Comparison of ENCODE assay signal across 20 cellular contexts in genomic region chr5:116088062-116088461, GRCh38. TPM values are rescaled to one million over a fixed set of nuclear protein-coding genes. Genes with fewer than 3 reads are reported as not detected.
DNase-seq lines count a peak whose midpoint lies in the region; ATAC-seq lines count a peak whose summit lies in the region.
"Had no signal": no experiment of that assay in that cellular context is flagged by ENCODE, and none has a peak within 500 bp of the region (broad histone marks: within the 10 kb centered on the region; RNA-seq: fewer than 3 reads in every experiment).

No MANE protein-coding gene starts in this region.

- no peaks in the 10 kb centered on the region for H3K9me3 ChIP-seq in aorta (ENCODE audit: control insufficient read depth, low read length)

- H3K27ac Mint-ChIP-seq in activated naive CD4-positive, alpha-beta T cell treated with anti-CD3 and anti-CD28 coated beads, Interleukin-2, amount 50 U/mL, for 24 hours, result peak overlapping the region; percentile 59
- no peak overlapping the region for H3K27ac Mint-ChIP-seq in stimulated activated effector memory CD8-positive, alpha-beta T cell treated with anti-CD3 and anti-CD28 coated beads, Interleukin-12 subunit alpha, Interleukin-12 subunit beta, amount 100 ng/mL, for 72 hours

- peaks cover 0 to under 1% of the 10 kb centered on the region in 2 donors for H3K36me3 ChIP-seq in aorta (ENCODE audit: control insufficient read depth in 1 of 2, insufficient read depth in 2 of 2, low read length in 1 of 2)

- no peaks in the 10 kb centered on the region for H3K9me3 Mint-ChIP-seq in activated naive CD4-positive, alpha-beta T cell treated with anti-CD3 and anti-CD28 coated beads, Interleukin-2, amount 50 U/mL, for 24 hours
- H3K9me3 Mint-ChIP-seq in stimulated activated effector memory CD8-positive, alpha-beta T cell treated with anti-CD3 and anti-CD28 coated beads, Interleukin-12 subunit alpha, Interleukin-12 subunit beta, amount 100 ng/mL, for 72 hours, result no peaks in the 10 kb centered on the region

- no peak overlapping the region for H3K4me3 ChIP-seq in aorta (ENCODE audit: low read length in 2 of 2)
- H3K4me3 ChIP-seq: SK-N-MC had no signal

- no peaks in the 10 kb centered on the region for H3K27me3 Mint-ChIP-seq in activated naive CD4-positive, alpha-beta T cell treated with anti-CD3 and anti-CD28 coated beads, Interleukin-2, amount 50 U/mL, for 24 hours

- intact Hi-C loops in aorta (cut with DNase I), result no loop called here

- no peak for DNase-seq in activated naive CD4-positive, alpha-beta T cell (lab: John Stamatoyannopoulos, UW)
- DNase-seq in M059J (ENCODE audit: low read depth), result peak; percentile 25
- peak; percentile 6 for DNase-seq in dermis blood vessel endothelial cell
- DNase-seq in aorta, result no peak
- no peak for DNase-seq in NCI-H1436 (lab: John Stamatoyannopoulos, UW)
- DNase-seq in stimulated activated effector memory CD8-positive, alpha-beta T cell treated with anti-CD3 and anti-CD28 coated beads, Interleukin-12 subunit alpha, Interleukin-12 subunit beta, amount 100 ng/mL, for 72 hours (ENCODE audit: low spot score in 2 of 2), result no peak
- DNase-seq: C1 segment of cervical spinal cord, DND-41, GF-D8, HCEC 1CT, NCI-H1105, NCI-H1930, NCI-H2171 treated with DMSO at 0.1 percent for 48 hours, NCI-H510A, NCI-H82, Right ventricle myocardium superior had no signal

- no peak overlapping the region for H3K27ac ChIP-seq in aorta (ENCODE audit: low read depth in 1 of 2, low read length in 2 of 2)
- H3K27ac ChIP-seq: HL-60, SK-N-MC had no signal

- peaks cover 54% of the 10 kb centered on the region for H3K4me1 Mint-ChIP-seq in activated naive CD4-positive, alpha-beta T cell treated with anti-CD3 and anti-CD28 coated beads, Interleukin-2, amount 50 U/mL, for 24 hours
- peaks cover 10% of the 10 kb centered on the region for H3K4me1 Mint-ChIP-seq in stimulated activated effector memory CD8-positive, alpha-beta T cell treated with anti-CD3 and anti-CD28 coated beads, Interleukin-12 subunit alpha, Interleukin-12 subunit beta, amount 100 ng/mL, for 72 hours

- ATAC-seq in aorta (ENCODE audit: low FRiP score), result no peak
- ATAC-seq in stimulated activated effector memory CD8-positive, alpha-beta T cell treated with anti-CD3 and anti-CD28 coated beads, Interleukin-12 subunit alpha, Interleukin-12 subunit beta, amount 100 ng/mL, for 72 hours, result no peak
- ATAC-seq: Panc1 had no signal

- H3K4me1 ChIP-seq in aorta (ENCODE audit: control insufficient read depth in 1 of 2, insufficient read depth in 2 of 2, low read length in 2 of 2), result no peaks in the 10 kb centered on the region

- no peak overlapping the region for H3K4me3 Mint-ChIP-seq in activated naive CD4-positive, alpha-beta T cell treated with anti-CD3 and anti-CD28 coated beads, Interleukin-2, amount 50 U/mL, for 24 hours
- H3K4me3 Mint-ChIP-seq in stimulated activated effector memory CD8-positive, alpha-beta T cell treated with anti-CD3 and anti-CD28 coated beads, Interleukin-12 subunit alpha, Interleukin-12 subunit beta, amount 100 ng/mL, for 72 hours, result no peak overlapping the region

- no peaks in the 10 kb centered on the region for H3K27me3 ChIP-seq in aorta (ENCODE audit: control insufficient read depth in 1 of 2, insufficient read depth in 2 of 2, low read length in 1 of 2)

- H3K36me3 Mint-ChIP-seq in activated naive CD4-positive, alpha-beta T cell treated with anti-CD3 and anti-CD28 coated beads, Interleukin-2, amount 50 U/mL, for 24 hours, result peaks cover 22% of the 10 kb centered on the region
- peaks cover 23% of the 10 kb centered on the region for H3K36me3 Mint-ChIP-seq in stimulated activated effector memory CD8-positive, alpha-beta T cell treated with anti-CD3 and anti-CD28 coated beads, Interleukin-12 subunit alpha, Interleukin-12 subunit beta, amount 100 ng/mL, for 72 hours

RNA-seq across cellular contexts. Expression of gene COMMD10, which starts 3.2 kb away (rescaled TPM):
- 38.7 and 42.2 TPM in 2 replicates for total RNA-seq in M059J (2014; rRNA removed; shearing (Covaris generic))
- total RNA-seq in dermis blood vessel endothelial cell, result 35.7 and 41.5 TPM in 2 replicates
- 10 to 100 TPM; 24.9 to 36.1 TPM for total RNA-seq in aorta
- 10 to 100 TPM; 16.1 to 23.3 TPM for polyA plus RNA-seq in aorta

RNA-seq across cellular contexts. Expression of gene ARL14EPL, which starts 55.8 kb away (rescaled TPM):
- total RNA-seq in M059J (2014; rRNA removed; shearing (Covaris generic)), result 0.37 TPM in 1 of 2 replicates, not detected in the other
- total RNA-seq in dermis blood vessel endothelial cell (under 0.01 TPM in 1 of 2 replicates, not detected in the other), aorta (under 1 TPM in 1 of 2 donors, not detected in 1; 0.63 TPM)
- polyA plus RNA-seq in aorta, result not detected
- total RNA-seq: Right ventricle myocardium superior had no signal

Comparison
In these comparisons a context has a peak if more than half of its experiments do, and no peak if none do; other contexts are left out.
1. DNase-seq: peak in M059J (single experiment) and dermis blood vessel endothelial cell (single experiment); none in activated naive CD4-positive, alpha-beta T cell (0 of 4), aorta (0 of 2), NCI-H1436 (single experiment) and stimulated activated effector memory CD8-positive, alpha-beta T cell treated with anti-CD3 and anti-CD28 coated beads, Interleukin-12 subunit alpha, Interleukin-12 subunit beta, amount 100 ng/mL, for 72 hours (0 of 2).